ENCODE assay signal across 1 cellular context in the genomic region with DNA sequence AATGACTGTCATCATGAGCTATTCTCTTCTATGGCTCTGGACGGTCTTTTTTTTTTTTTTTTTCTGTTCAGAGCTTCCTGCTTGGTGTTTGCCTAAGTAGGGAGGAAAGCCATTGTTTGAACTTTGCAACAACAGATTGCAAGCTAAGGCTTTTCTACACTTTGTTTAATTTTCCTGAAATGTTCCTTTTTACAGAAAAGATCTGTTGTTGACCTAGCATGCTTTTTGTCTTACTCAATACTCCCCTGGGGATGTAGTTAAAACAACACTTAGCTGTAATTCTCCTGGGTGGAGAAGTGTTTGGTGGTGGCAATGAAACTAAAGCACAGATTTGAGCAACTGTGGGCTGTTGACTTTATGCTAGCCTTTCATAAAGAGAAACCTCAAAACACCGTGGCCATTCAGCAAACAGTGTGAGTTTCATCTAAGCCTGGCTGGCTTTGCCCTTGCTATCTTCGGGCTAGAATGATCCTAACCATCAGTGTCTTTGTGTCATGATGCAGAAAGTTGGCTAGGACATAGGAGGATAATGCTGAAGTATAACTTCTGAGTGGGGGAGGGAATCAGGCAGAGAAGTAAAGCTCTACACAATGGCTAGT.
TF ChIP-seq lines count a peak whose summit lies in the region.

No MANE protein-coding gene starts in this region.

TF ChIP-seq in GM23338, 12 proteins besides CTCF, POLR2A, EP300 and RAD21 (continued from another document):
- TF ChIP-seq, protein P1, sequence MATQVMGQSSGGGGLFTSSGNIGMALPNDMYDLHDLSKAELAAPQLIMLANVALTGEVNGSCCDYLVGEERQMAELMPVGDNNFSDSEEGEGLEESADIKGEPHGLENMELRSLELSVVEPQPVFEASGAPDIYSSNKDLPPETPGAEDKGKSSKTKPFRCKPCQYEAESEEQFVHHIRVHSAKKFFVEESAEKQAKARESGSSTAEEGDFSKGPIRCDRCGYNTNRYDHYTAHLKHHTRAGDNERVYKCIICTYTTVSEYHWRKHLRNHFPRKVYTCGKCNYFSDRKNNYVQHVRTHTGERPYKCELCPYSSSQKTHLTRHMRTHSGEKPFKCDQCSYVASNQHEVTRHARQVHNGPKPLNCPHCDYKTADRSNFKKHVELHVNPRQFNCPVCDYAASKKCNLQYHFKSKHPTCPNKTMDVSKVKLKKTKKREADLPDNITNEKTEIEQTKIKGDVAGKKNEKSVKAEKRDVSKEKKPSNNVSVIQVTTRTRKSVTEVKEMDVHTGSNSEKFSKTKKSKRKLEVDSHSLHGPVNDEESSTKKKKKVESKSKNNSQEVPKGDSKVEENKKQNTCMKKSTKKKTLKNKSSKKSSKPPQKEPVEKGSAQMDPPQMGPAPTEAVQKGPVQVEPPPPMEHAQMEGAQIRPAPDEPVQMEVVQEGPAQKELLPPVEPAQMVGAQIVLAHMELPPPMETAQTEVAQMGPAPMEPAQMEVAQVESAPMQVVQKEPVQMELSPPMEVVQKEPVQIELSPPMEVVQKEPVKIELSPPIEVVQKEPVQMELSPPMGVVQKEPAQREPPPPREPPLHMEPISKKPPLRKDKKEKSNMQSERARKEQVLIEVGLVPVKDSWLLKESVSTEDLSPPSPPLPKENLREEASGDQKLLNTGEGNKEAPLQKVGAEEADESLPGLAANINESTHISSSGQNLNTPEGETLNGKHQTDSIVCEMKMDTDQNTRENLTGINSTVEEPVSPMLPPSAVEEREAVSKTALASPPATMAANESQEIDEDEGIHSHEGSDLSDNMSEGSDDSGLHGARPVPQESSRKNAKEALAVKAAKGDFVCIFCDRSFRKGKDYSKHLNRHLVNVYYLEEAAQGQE (IDR thresholded peaks at IDR 0.05; ENCODE audit: unreplicated experiment), result no peak
- TF ChIP-seq, protein P2, sequence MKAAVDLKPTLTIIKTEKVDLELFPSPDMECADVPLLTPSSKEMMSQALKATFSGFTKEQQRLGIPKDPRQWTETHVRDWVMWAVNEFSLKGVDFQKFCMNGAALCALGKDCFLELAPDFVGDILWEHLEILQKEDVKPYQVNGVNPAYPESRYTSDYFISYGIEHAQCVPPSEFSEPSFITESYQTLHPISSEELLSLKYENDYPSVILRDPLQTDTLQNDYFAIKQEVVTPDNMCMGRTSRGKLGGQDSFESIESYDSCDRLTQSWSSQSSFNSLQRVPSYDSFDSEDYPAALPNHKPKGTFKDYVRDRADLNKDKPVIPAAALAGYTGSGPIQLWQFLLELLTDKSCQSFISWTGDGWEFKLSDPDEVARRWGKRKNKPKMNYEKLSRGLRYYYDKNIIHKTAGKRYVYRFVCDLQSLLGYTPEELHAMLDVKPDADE (IDR thresholded peaks at IDR 0.05), result no peak
- no peak for TF ChIP-seq STAT1 (IDR thresholded peaks at IDR 0.05; ENCODE audit: unreplicated experiment)
- TF ChIP-seq CREB1 (CRISPR knock-in tag; IDR thresholded peaks at IDR 0.05; ENCODE audit: low read depth), result no peak
- no peak for TF ChIP-seq POLR2AphosphoS5 (IDR thresholded peaks at IDR 0.05; ENCODE audit: low read depth)
- TF ChIP-seq, protein P3, sequence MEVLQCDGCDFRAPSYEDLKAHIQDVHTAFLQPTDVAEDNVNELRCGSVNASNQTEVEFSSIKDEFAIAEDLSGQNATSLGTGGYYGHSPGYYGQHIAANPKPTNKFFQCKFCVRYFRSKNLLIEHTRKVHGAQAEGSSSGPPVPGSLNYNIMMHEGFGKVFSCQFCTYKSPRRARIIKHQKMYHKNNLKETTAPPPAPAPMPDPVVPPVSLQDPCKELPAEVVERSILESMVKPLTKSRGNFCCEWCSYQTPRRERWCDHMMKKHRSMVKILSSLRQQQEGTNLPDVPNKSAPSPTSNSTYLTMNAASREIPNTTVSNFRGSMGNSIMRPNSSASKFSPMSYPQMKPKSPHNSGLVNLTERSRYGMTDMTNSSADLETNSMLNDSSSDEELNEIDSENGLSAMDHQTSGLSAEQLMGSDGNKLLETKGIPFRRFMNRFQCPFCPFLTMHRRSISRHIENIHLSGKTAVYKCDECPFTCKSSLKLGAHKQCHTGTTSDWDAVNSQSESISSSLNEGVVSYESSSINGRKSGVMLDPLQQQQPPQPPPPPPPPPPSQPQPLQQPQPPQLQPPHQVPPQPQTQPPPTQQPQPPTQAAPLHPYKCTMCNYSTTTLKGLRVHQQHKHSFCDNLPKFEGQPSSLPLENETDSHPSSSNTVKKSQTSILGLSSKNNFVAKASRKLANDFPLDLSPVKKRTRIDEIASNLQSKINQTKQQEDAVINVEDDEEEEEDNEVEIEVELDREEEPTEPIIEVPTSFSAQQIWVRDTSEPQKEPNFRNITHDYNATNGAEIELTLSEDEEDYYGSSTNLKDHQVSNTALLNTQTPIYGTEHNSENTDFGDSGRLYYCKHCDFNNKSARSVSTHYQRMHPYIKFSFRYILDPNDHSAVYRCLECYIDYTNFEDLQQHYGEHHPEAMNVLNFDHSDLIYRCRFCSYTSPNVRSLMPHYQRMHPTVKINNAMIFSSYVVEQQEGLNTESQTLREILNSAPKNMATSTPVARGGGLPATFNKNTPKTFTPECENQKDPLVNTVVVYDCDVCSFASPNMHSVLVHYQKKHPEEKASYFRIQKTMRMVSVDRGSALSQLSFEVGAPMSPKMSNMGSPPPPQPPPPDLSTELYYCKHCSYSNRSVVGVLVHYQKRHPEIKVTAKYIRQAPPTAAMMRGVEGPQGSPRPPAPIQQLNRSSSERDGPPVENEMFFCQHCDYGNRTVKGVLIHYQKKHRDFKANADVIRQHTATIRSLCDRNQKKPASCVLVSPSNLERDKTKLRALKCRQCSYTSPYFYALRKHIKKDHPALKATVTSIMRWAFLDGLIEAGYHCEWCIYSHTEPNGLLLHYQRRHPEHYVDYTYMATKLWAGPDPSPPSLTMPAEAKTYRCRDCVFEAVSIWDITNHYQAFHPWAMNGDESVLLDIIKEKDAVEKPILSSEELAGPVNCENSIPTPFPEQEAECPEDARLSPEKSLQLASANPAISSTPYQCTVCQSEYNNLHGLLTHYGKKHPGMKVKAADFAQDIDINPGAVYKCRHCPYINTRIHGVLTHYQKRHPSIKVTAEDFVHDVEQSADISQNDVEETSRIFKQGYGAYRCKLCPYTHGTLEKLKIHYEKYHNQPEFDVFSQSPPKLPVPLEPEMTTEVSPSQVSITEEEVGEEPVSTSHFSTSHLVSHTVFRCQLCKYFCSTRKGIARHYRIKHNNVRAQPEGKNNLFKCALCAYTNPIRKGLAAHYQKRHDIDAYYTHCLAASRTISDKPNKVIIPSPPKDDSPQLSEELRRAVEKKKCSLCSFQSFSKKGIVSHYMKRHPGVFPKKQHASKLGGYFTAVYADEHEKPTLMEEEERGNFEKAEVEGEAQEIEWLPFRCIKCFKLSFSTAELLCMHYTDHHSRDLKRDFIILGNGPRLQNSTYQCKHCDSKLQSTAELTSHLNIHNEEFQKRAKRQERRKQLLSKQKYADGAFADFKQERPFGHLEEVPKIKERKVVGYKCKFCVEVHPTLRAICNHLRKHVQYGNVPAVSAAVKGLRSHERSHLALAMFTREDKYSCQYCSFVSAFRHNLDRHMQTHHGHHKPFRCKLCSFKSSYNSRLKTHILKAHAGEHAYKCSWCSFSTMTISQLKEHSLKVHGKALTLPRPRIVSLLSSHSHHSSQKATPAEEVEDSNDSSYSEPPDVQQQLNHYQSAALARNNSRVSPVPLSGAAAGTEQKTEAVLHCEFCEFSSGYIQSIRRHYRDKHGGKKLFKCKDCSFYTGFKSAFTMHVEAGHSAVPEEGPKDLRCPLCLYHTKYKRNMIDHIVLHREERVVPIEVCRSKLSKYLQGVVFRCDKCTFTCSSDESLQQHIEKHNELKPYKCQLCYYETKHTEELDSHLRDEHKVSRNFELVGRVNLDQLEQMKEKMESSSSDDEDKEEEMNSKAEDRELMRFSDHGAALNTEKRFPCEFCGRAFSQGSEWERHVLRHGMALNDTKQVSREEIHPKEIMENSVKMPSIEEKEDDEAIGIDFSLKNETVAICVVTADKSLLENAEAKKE (CRISPR knock-in tag; IDR thresholded peaks at IDR 0.05), result no peak
- TF ChIP-seq ZNF331 (CRISPR knock-in tag; IDR thresholded peaks at IDR 0.05; ENCODE audit: low read depth), result no peak
- TF ChIP-seq EZH2 (IDR thresholded peaks at IDR 0.05; ENCODE audit: low read depth, unreplicated experiment), result no peak
- no peak for TF ChIP-seq JUNB (IDR thresholded peaks at IDR 0.05; ENCODE audit: unreplicated experiment)
- no peak for TF ChIP-seq EZH2phosphoT487 (IDR thresholded peaks at IDR 0.05; ENCODE audit: unreplicated experiment)
